Comparison of ENCODE assay signal across 13 cellular contexts in genomic region chr11:69213964-69214363, GRCh38. TPM values are rescaled to one million over a fixed set of nuclear protein-coding genes. Genes with fewer than 3 reads are reported as not detected.
"Had no signal": no experiment of that assay in that cellular context is flagged by ENCODE, and none has a peak within 500 bp of the region (broad histone marks: within the 10 kb centered on the region; RNA-seq: fewer than 3 reads in every experiment).

No MANE protein-coding gene starts in this region.

- H3K4me1 ChIP-seq: body of pancreas, left lung, right lobe of liver, SJCRH30 had no signal

- H3K4me3 Mint-ChIP-seq: activated naive CD8-positive, alpha-beta T cell treated with anti-CD3 and anti-CD28 coated beads, Interleukin-2, amount 10 ng/mL, durations not matched to agents 7 days and 5 days; stimulated activated effector memory CD8-positive, alpha-beta T cell treated with anti-CD3 and anti-CD28 coated beads, Interleukin-12 subunit alpha, Interleukin-12 subunit beta, amount 100 ng/mL, for 72 hours had no signal

- H3K36me3 ChIP-seq: left lung, ovary, right lobe of liver, SJCRH30 had no signal

- H3K27ac Mint-ChIP-seq: activated naive CD8-positive, alpha-beta T cell treated with anti-CD3 and anti-CD28 coated beads, Interleukin-2, amount 10 ng/mL, durations not matched to agents 7 days and 5 days had no signal

- ATAC-seq: body of pancreas, left lung, right lobe of liver had no signal

- H3K9me3 ChIP-seq: body of pancreas, left lung, ovary, right lobe of liver, SJCRH30 had no signal

- H3K27me3 ChIP-seq: body of pancreas, ovary, right lobe of liver, SJCRH30 had no signal

- H3K9me3 Mint-ChIP-seq: activated naive CD8-positive, alpha-beta T cell treated with anti-CD3 and anti-CD28 coated beads, Interleukin-2, amount 10 ng/mL, durations not matched to agents 7 days and 5 days; stimulated activated effector memory CD8-positive, alpha-beta T cell treated with anti-CD3 and anti-CD28 coated beads, Interleukin-12 subunit alpha, Interleukin-12 subunit beta, amount 100 ng/mL, for 72 hours had no signal

- H3K27ac ChIP-seq: body of pancreas, left lung, ovary, right lobe of liver, SJCRH30 had no signal

- H3K4me3 ChIP-seq: body of pancreas, left lung, ovary, right lobe of liver, SJCRH30 had no signal

- H3K36me3 Mint-ChIP-seq: activated naive CD8-positive, alpha-beta T cell treated with anti-CD3 and anti-CD28 coated beads, Interleukin-2, amount 10 ng/mL, durations not matched to agents 7 days and 5 days; stimulated activated effector memory CD8-positive, alpha-beta T cell treated with anti-CD3 and anti-CD28 coated beads, Interleukin-12 subunit alpha, Interleukin-12 subunit beta, amount 100 ng/mL, for 72 hours had no signal

- DNase-seq: activated CD4-positive, alpha-beta T cell treated with anti-CD3 and anti-CD28 coated beads, Interleukin-2, amount 50 U/mL, for 1 hour; activated gamma-delta T cell treated with Interleukin-2 at 50 U/mL for 16 hours; activated naive CD8-positive, alpha-beta T cell treated with anti-CD3 and anti-CD28 coated beads, Interleukin-2, amount 10 ng/mL, durations not matched to agents 7 days and 5 days; body of pancreas; caudate nucleus; erythroblast; kidney; left lung; ovary; SJCRH30; T1000 had no signal

RNA-seq across cellular contexts. Expression of gene SMIM38, which starts 58.2 kb away (rescaled TPM):
- total RNA-seq: right lobe of liver had no signal
